In genomic region chr11:46593550-46594382, GRCh38 we compare ENCODE assay signal across 8 cellular contexts. TPM values are rescaled to one million over a fixed set of nuclear protein-coding genes. Genes with fewer than 3 reads are reported as not detected.
DNase-seq lines count a peak whose midpoint lies in the region; ATAC-seq and TF ChIP-seq lines count a peak whose summit lies in the region.

Gene AMBRA1, minus strand, starts transcription at chr11:46594023. Its CDS starts 45,643 bp downstream, at chr11:46548380.

- H3K9me3 ChIP-seq in A673 (ENCODE audit: low read depth, low read length, poor library complexity, severe bottlenecking) (no peaks in the 10 kb centered on the region), breast epithelium (no peaks in the 10 kb centered on the region), iPS-20b (ENCODE audit: insufficient read depth, low read depth, low read length) (no peaks in the 10 kb centered on the region)

- POLR2A ChIA-PET in A673 (lab: Charles Lee; ENCODE audit: low non-redundant PET): interaction anchor here (0.6 to 0.7 kb wide), 2 partner anchors 15 to 495 kb away, joined by 5 to 10 read pairs; no protein-coding TSS in a partner anchor

- TSS peak; percentile 60 for BruUV-seq in A673 (replicated peaks; lab: Mats Ljungman, UMichigan)

- H3K27me3 ChIP-seq in A673 (replicated peaks; ENCODE audit: insufficient read depth, low read depth, low read length, poor library complexity) (no peaks in the 10 kb centered on the region), breast epithelium (no peaks in the 10 kb centered on the region), iPS-20b (ENCODE audit: insufficient read depth, low read length) (no peaks in the 10 kb centered on the region)

- no peak for TF ChIP-seq CTCF in A673 (conservative IDR thresholded peaks at IDR 0.05; ENCODE audit: low read depth, low read length)
- no peak for TF ChIP-seq CTCF in VCaP (conservative IDR thresholded peaks at IDR 0.05)
- no peak for TF ChIP-seq CTCF in breast epithelium (IDR thresholded peaks at IDR 0.05)

- H3K4me1 ChIP-seq in A673 (ENCODE audit: insufficient read depth, low read length, poor library complexity, severe bottlenecking): peaks cover 33% of the 10 kb centered on the region
- peaks cover 0 to 11% of the 10 kb centered on the region in 2 donors for H3K4me1 ChIP-seq in breast epithelium
- peaks cover 9% of the 10 kb centered on the region; the same call in 1 of the 2 replicates for H3K4me1 ChIP-seq in iPS-20b (ENCODE audit: insufficient read depth, low read length)

- CTCF ChIA-PET in A673 (lab: Charles Lee): interaction anchor here (0.5 to 1.1 kb wide), 6 partner anchors 12 to 288 kb away, joined by 3 to 7 read pairs (median 3); partner anchors contain the start of gene ATG13

- H3K27ac ChIP-seq in A673 (ENCODE audit: low read depth, low read length, poor library complexity, severe bottlenecking) (peak within 1 kb of the TSS; percentile 84), VCaP (peak within 1 kb of the TSS; percentile 75), breast epithelium (peak within 1 kb of the TSS; percentile 85 to 92), iPS-20b (ENCODE audit: low read length) (peak within 1 kb of the TSS; percentile 19), skin epidermis (peak within 1 kb of the TSS; percentile 63 to 97 (median 84))

- H3K36me3 ChIP-seq in A673 (ENCODE audit: insufficient read depth, low read length, poor library complexity, severe bottlenecking) (no peaks in the 10 kb centered on the region), breast epithelium (no peaks in the 10 kb centered on the region), iPS-20b (ENCODE audit: insufficient read depth, low read depth, low read length) (no peaks in the 10 kb centered on the region)

- TF ChIP-seq POLR2A in breast epithelium (IDR thresholded peaks at IDR 0.05): peak; percentile 20

- H3K9ac ChIP-seq in iPS-20b (ENCODE audit: low read depth, low read length): peak within 1 kb of the TSS; percentile 82

- peak within 1 kb of the TSS; percentile 78 for H3K4me3 ChIP-seq in A673 (ENCODE audit: low read depth, low read length, poor library complexity, severe bottlenecking)
- H3K4me3 ChIP-seq in breast epithelium: peak within 1 kb of the TSS; percentile 79 to 94 (median 79)
- peak within 1 kb of the TSS; percentile 95 for H3K4me3 ChIP-seq in iPS-20b (ENCODE audit: low read length)
- H3K4me3 ChIP-seq in skin epidermis: peak within 1 kb of the TSS; percentile 57 to 99 (median 71)

- intact Hi-C loops in A673 (cut with micrococcal nuclease; ENCODE audit: unreplicated experiment): no loop called here
- intact Hi-C loops in breast epithelium (cut with DNase I; ENCODE audit: low total_unique reads): no loop called here

- peak; percentile 99 for DNase-seq in A673 (ENCODE audit: low spot score)
- DNase-seq in NCI-H2171 treated with DMSO at 0.1 percent for 48 hours (lab: John Stamatoyannopoulos, UW): peak; percentile 93
- peak; percentile 82 to 85 for DNase-seq in breast epithelium (ENCODE audit: low spot score in 2 of 2)

- ATAC-seq in GM18867 (IDR thresholded peaks at IDR 0.05; ENCODE audit: unreplicated experiment) (peak; percentile 86), HG03097 (IDR thresholded peaks at IDR 0.05; ENCODE audit: low FRiP score, unreplicated experiment) (peak; percentile 70)

RNA-seq across cellular contexts. Expression of gene AMBRA1, which starts in this region (rescaled TPM):
- total RNA-seq in A673 (2021) (69.9 and 78.1 TPM in 2 replicates), breast epithelium (10 to 100 TPM; 32.5 to 38.9 (median 34.1) TPM)

Comparison
In these comparisons a context has a peak if more than half of its experiments do, and no peak if none do; other contexts are left out.
1. Peak in every context shown above with its lines: DNase-seq, ATAC-seq, H3K4me3 ChIP-seq and H3K27ac ChIP-seq.
2. H3K27ac ChIP-seq: peak in every context shown above with its lines; median percentile 88 in breast epithelium; 84 in A673; 84 in skin epidermis; 75 in VCaP; 19 in iPS-20b.